35 cellular contexts compared by ENCODE assay signal in the genomic region with DNA sequence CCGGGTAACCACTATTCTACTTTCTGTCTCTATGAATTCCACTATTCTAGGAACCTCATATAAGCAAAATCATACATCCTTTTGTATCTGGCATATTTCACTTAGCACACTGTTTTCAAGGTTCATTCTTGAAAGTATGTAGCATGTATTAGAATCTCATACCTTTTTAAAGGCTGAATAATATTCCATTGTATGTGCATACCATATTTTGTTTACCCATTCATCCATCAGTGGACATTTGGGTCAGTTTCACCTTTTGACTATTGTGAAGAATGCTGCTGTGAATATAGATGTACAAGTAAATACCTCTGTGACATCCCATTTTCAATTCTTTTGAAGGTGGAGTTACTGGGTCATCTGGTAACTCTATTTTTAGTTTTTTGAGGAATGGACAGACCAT.
"Had no signal": no experiment of that assay in that cellular context is flagged by ENCODE, and none has a peak within 500 bp of the region (broad histone marks: within the 10 kb centered on the region; RNA-seq: fewer than 3 reads in every experiment).

No MANE protein-coding gene starts in this region.

- H3K27me3 ChIP-seq: adrenal gland, body of pancreas, brain microvascular endothelial cell, breast epithelium had no signal

- H3K27ac Mint-ChIP-seq: activated B cell treated with CpG ODN at 0.5 μM for 24 hours; activated CD4-positive, alpha-beta memory T cell treated with anti-CD3 and anti-CD28 coated beads for 36 hours; activated CD4-positive, alpha-beta T cell treated with anti-CD3 and anti-CD28 coated beads, Interleukin-2, amount 10 ng/mL, durations not matched to agents 24 days and 14 days; activated naive CD4-positive, alpha-beta T cell treated with anti-CD3 and anti-CD28 coated beads for 36 hours; activated naive CD4-positive, alpha-beta T cell treated with anti-CD3 and anti-CD28 coated beads, Interleukin-2, amount 50 U/mL, for 72 hours; activated naive CD8-positive, alpha-beta T cell treated with anti-CD3 and anti-CD28 coated beads for 36 hours; activated T-cell treated with anti-CD3 and anti-CD28 coated beads, Interleukin-2, amount 50 U/mL, for 72 hours; activated T-helper 1 cell treated with anti-CD3 and anti-CD28 coated beads, Interleukin-12 subunit alpha, Interleukin-12 subunit beta, Interleukin-2, Interleukin-4 antibody, amounts not matched to agents 30 ng/mL and 10 ng/mL and 1 ng/mL, durations not matched to agents 14 hours and 24 hours and 36 hours; activated T-helper 17 cell treated with anti-CD3 and anti-CD28 coated beads, Interleukin-2, amount 50 U/mL, for 72 hours; T-helper 1 cell treated with Interleukin-12 subunit alpha and Interleukin-12 subunit beta and Interleukin-4 antibody, amounts not matched to agents 30 μg/mL and 1 μg/mL, for 36 hours; T-helper 2 cell treated with Interferon-gamma antibody and Interleukin-4, amounts not matched to agents 5 μg/mL and 100 μg/mL, for 36 hours had no signal

- H3K9me3 ChIP-seq: adrenal gland, body of pancreas, breast epithelium had no signal

- FAIRE-seq: astrocyte, TTC549 had no signal

- DNase-seq: activated B cell treated with CpG ODN at 0.5 μM for 24 hours; activated CD4-positive, alpha-beta memory T cell treated with anti-CD3 and anti-CD28 coated beads for 36 hours; activated CD4-positive, alpha-beta T cell treated with anti-CD3 and anti-CD28 coated beads for 4 hours; activated CD4-positive, alpha-beta T cell treated with anti-CD3 and anti-CD28 coated beads, Interleukin-2, amount 10 ng/mL, durations not matched to agents 24 days and 14 days; activated CD4-positive, alpha-beta T cell treated with anti-CD3 and anti-CD28 coated beads, Interleukin-2, amount 50 U/mL, for 1 hour; activated CD4-positive, alpha-beta T cell treated with anti-CD3 and anti-CD28 coated beads, Interleukin-2, amount 50 U/mL, for 4 hours; activated CD4-positive, CD25-positive, alpha-beta regulatory T cell treated with anti-CD3 and anti-CD28 coated beads, Interleukin-2, amount 50 U/mL, for 72 hours; activated CD8-positive, alpha-beta memory T cell treated with anti-CD3 and anti-CD28 coated beads, Interleukin-2, amount 50 U/mL, for 4 hours; activated effector memory CD4-positive, alpha-beta T cell treated with anti-CD3 and anti-CD28 coated beads, Interleukin-2, amount 50 U/mL, for 16 hours; activated gamma-delta T cell treated with Interleukin-2 at 50 U/mL for 16 hours; activated naive CD4-positive, alpha-beta T cell; activated naive CD4-positive, alpha-beta T cell treated with anti-CD3 and anti-CD28 coated beads for 36 hours; activated naive CD4-positive, alpha-beta T cell treated with anti-CD3 and anti-CD28 coated beads, Interleukin-2, amount 50 U/mL, for 16 hours; activated naive CD8-positive, alpha-beta T cell treated with anti-CD3 and anti-CD28 coated beads for 36 hours; activated T-cell treated with anti-CD3 and anti-CD28 coated beads for 4 hours; activated T-cell treated with anti-CD3 and anti-CD28 coated beads, Interleukin-2, amount 50 U/mL, for 1 hour; activated T-cell treated with anti-CD3 and anti-CD28 coated beads, Interleukin-2, amount 50 U/mL, for 4 hours; activated T-cell treated with anti-CD3 and anti-CD28 coated beads, Interleukin-2, amount 50 U/mL, for 72 hours; adrenal gland; amniotic stem cell; aorta; body of pancreas; brain microvascular endothelial cell; central memory CD4-positive, alpha-beta T cell; T-helper 2 cell; T-helper 9 cell had no signal

- H3K4me3 ChIP-seq: adrenal gland, body of pancreas, breast epithelium had no signal

- H3K27me3 Mint-ChIP-seq: activated B cell treated with CpG ODN at 0.5 μM for 24 hours; activated CD4-positive, alpha-beta memory T cell treated with anti-CD3 and anti-CD28 coated beads for 36 hours; activated CD4-positive, alpha-beta T cell treated with anti-CD3 and anti-CD28 coated beads, Interleukin-2, amount 10 ng/mL, durations not matched to agents 24 days and 14 days; activated naive CD8-positive, alpha-beta T cell treated with anti-CD3 and anti-CD28 coated beads for 36 hours; activated T-helper 17 cell treated with anti-CD3 and anti-CD28 coated beads, Interleukin-2, amount 50 U/mL, for 72 hours had no signal

- H3K4me1 ChIP-seq: adrenal gland, breast epithelium had no signal

- H3K27ac ChIP-seq: adrenal gland, body of pancreas, brain microvascular endothelial cell, breast epithelium, VCaP had no signal

- ATAC-seq: activated naive CD4-positive, alpha-beta T cell treated with anti-CD3 and anti-CD28 coated beads, Interleukin-2, amount 50 U/mL, for 72 hours; activated T-cell treated with anti-CD3 and anti-CD28 coated beads, Interleukin-2, amount 50 U/mL, for 4 hours; activated T-cell treated with anti-CD3 and anti-CD28 coated beads, Interleukin-2, amount 50 U/mL, for 72 hours; activated T-helper 17 cell treated with anti-CD3 and anti-CD28 coated beads, Interleukin-2, amount 50 U/mL, for 72 hours; body of pancreas had no signal

- H3K4me1 Mint-ChIP-seq: activated B cell treated with CpG ODN at 0.5 μM for 24 hours; activated CD4-positive, alpha-beta T cell treated with anti-CD3 and anti-CD28 coated beads, Interleukin-2, amount 10 ng/mL, durations not matched to agents 24 days and 14 days; activated naive CD8-positive, alpha-beta T cell treated with anti-CD3 and anti-CD28 coated beads for 36 hours; activated T-helper 17 cell treated with anti-CD3 and anti-CD28 coated beads, Interleukin-2, amount 50 U/mL, for 72 hours had no signal

- H3K4me3 Mint-ChIP-seq: activated B cell treated with CpG ODN at 0.5 μM for 24 hours; activated CD4-positive, alpha-beta memory T cell treated with anti-CD3 and anti-CD28 coated beads for 36 hours; activated CD4-positive, alpha-beta T cell treated with anti-CD3 and anti-CD28 coated beads, Interleukin-2, amount 10 ng/mL, durations not matched to agents 24 days and 14 days; activated naive CD4-positive, alpha-beta T cell treated with anti-CD3 and anti-CD28 coated beads for 36 hours; activated naive CD8-positive, alpha-beta T cell treated with anti-CD3 and anti-CD28 coated beads for 36 hours; activated T-cell treated with anti-CD3 and anti-CD28 coated beads, Interleukin-2, amount 50 U/mL, for 4 hours; activated T-cell treated with anti-CD3 and anti-CD28 coated beads, Interleukin-2, amount 50 U/mL, for 72 hours; activated T-helper 1 cell treated with anti-CD3 and anti-CD28 coated beads, Interleukin-12 subunit alpha, Interleukin-12 subunit beta, Interleukin-2, Interleukin-4 antibody, amounts not matched to agents 30 ng/mL and 10 ng/mL and 1 ng/mL, durations not matched to agents 14 hours and 24 hours and 36 hours; activated T-helper 17 cell treated with anti-CD3 and anti-CD28 coated beads, Interleukin-2, amount 50 U/mL, for 72 hours; T-helper 1 cell treated with Interleukin-12 subunit alpha and Interleukin-12 subunit beta and Interleukin-4 antibody, amounts not matched to agents 30 μg/mL and 1 μg/mL, for 36 hours; T-helper 2 cell treated with Interferon-gamma antibody and Interleukin-4, amounts not matched to agents 5 μg/mL and 100 μg/mL, for 36 hours had no signal
